9 cellular contexts compared by ENCODE assay signal in genomic region chr4:40736910-40737309, GRCh38. TPM values are rescaled to one million over a fixed set of nuclear protein-coding genes. Genes with fewer than 3 reads are reported as not detected.
A peak's percentile ranks its signal among the peaks of the same experiment; 100 is the strongest.
DNase-seq lines count a peak whose midpoint lies in the region; ATAC-seq, FAIRE-seq and TF ChIP-seq lines count a peak whose summit lies in the region.
"Had no signal": no experiment of that assay in that cellular context is flagged by ENCODE, and none has a peak within 500 bp of the region (broad histone marks: within the 10 kb centered on the region; RNA-seq: fewer than 3 reads in every experiment).

No MANE protein-coding gene starts in this region.

- H3K27ac Mint-ChIP-seq in HFFc6, result no peak overlapping the region
- H3K27ac Mint-ChIP-seq in effector memory CD8-positive, alpha-beta T cell, result no peak overlapping the region
- H3K27ac Mint-ChIP-seq: IgD-negative memory B cell had no signal

- no peak overlapping the region for H3K4me3 Mint-ChIP-seq in HFFc6
- H3K4me3 Mint-ChIP-seq in effector memory CD8-positive, alpha-beta T cell, result no peak overlapping the region
- H3K4me3 Mint-ChIP-seq: IgD-negative memory B cell had no signal

- no peak for DNase-seq in D721Med (ENCODE audit: insufficient read length, low spot score)
- peak; percentile 9 for DNase-seq in HFFc6
- DNase-seq in NCI-H774 (lab: John Stamatoyannopoulos, UW), result peak; percentile 51
- peak; percentile 61 for DNase-seq in fibroblast of peridontal ligament (ENCODE audit: extremely low read depth)
- peak; percentile 16 for DNase-seq in stromal cell of bone marrow (ENCODE audit: low read depth)
- DNase-seq in cortex of kidney (lab: John Stamatoyannopoulos, UW), result no peak
- no peak for DNase-seq in effector memory CD8-positive, alpha-beta T cell

- TF ChIP-seq CTCF in D721Med (IDR thresholded peaks at IDR 0.05; ENCODE audit: insufficient read depth, missing control alignments) (peak; percentile 66), HFFc6 (IDR thresholded peaks at IDR 0.05) (peak; percentile 68)

- no peaks in the 10 kb centered on the region for H3K9me3 Mint-ChIP-seq in HFFc6
- no peaks in the 10 kb centered on the region for H3K9me3 Mint-ChIP-seq in effector memory CD8-positive, alpha-beta T cell
- H3K9me3 Mint-ChIP-seq: IgD-negative memory B cell had no signal

- H3K4me1 Mint-ChIP-seq in HFFc6 (ENCODE audit: low read depth), result no peaks in the 10 kb centered on the region
- H3K4me1 Mint-ChIP-seq in effector memory CD8-positive, alpha-beta T cell (ENCODE audit: low read depth in 2 of 2), result no peaks in the 10 kb centered on the region

- no peaks in the 10 kb centered on the region for H3K36me3 Mint-ChIP-seq in HFFc6 (ENCODE audit: low read depth)
- no peaks in the 10 kb centered on the region for H3K36me3 Mint-ChIP-seq in effector memory CD8-positive, alpha-beta T cell (ENCODE audit: insufficient read depth)

- peaks cover 12% of the 10 kb centered on the region for H3K27me3 Mint-ChIP-seq in HFFc6 (ENCODE audit: insufficient read depth)
- H3K27me3 Mint-ChIP-seq in effector memory CD8-positive, alpha-beta T cell, result peaks cover 20 to 24% of the 10 kb centered on the region in 2 donors

- ATAC-seq in effector memory CD8-positive, alpha-beta T cell (replicated peaks), result no peak
- ATAC-seq in GM19035 (IDR thresholded peaks at IDR 0.05; ENCODE audit: unreplicated experiment), result no peak

- FAIRE-seq in D721Med (lab: Jason Lieb, UNC), result no peak

RNA-seq across cellular contexts. Expression of gene NSUN7, which starts 12.8 kb away (rescaled TPM):
- total RNA-seq in HFFc6 (2021; fragmentation: NEBNext Ultra II Directional; extraction: Animal tissue kit (Norgen Biotek cat#: 25700)), result not detected

Comparison
In these comparisons a context has a peak if more than half of its experiments do, and no peak if none do; other contexts are left out.
1. DNase-seq: peak in HFFc6 (single experiment), NCI-H774 (single experiment), fibroblast of peridontal ligament (single experiment) and stromal cell of bone marrow (single experiment); none in D721Med (single experiment), cortex of kidney (single experiment) and effector memory CD8-positive, alpha-beta T cell (0 of 3).